15 cellular contexts compared by ENCODE assay signal in genomic region chr13:37306778-37307544, GRCh38.
DNase-seq lines count a peak whose midpoint lies in the region; TF ChIP-seq lines count a peak whose summit lies in the region.
"Had no signal": no experiment of that assay in that cellular context is flagged by ENCODE, and none has a peak within 500 bp of the region (broad histone marks: within the 10 kb centered on the region; RNA-seq: fewer than 3 reads in every experiment).

No MANE protein-coding gene starts in this region.

- peak overlapping the region; percentile 81 for H3K27ac Mint-ChIP-seq in HFFc6
- H3K27ac Mint-ChIP-seq: activated naive CD4-positive, alpha-beta T cell treated with anti-CD3 and anti-CD28 coated beads, Interleukin-2, amount 50 U/mL, for 24 hours; natural killer cell treated with Interleukin-12 subunit alpha and Interleukin-12 subunit beta and Interleukin-15 and Interleukin-18, amount 100 ng/mL, for 72 hours; stimulated activated effector memory CD8-positive, alpha-beta T cell treated with anti-CD3 and anti-CD28 coated beads, Interleukin-12 subunit alpha, Interleukin-12 subunit beta, amount 100 ng/mL, for 72 hours had no signal

- no peaks in the 10 kb centered on the region for H3K9me3 ChIP-seq in tibial nerve

- H3K4me3 ChIP-seq in ACC112 (ENCODE audit: low read depth, low read length) (no peak overlapping the region), fibroblast of villous mesenchyme (ENCODE audit: low read depth, low read length) (no peak overlapping the region), tibial nerve (no peak overlapping the region)
- H3K4me3 ChIP-seq: SK-N-MC had no signal

- H3K36me3 Mint-ChIP-seq in HFFc6 (ENCODE audit: low read depth): no peaks in the 10 kb centered on the region
- H3K36me3 Mint-ChIP-seq: activated naive CD4-positive, alpha-beta T cell treated with anti-CD3 and anti-CD28 coated beads, Interleukin-2, amount 50 U/mL, for 24 hours; natural killer cell treated with Interleukin-12 subunit alpha and Interleukin-12 subunit beta and Interleukin-15 and Interleukin-18, amount 100 ng/mL, for 72 hours; stimulated activated effector memory CD8-positive, alpha-beta T cell treated with anti-CD3 and anti-CD28 coated beads, Interleukin-12 subunit alpha, Interleukin-12 subunit beta, amount 100 ng/mL, for 72 hours had no signal

- H3K9me3 Mint-ChIP-seq in HFFc6: no peaks in the 10 kb centered on the region

- no peaks in the 10 kb centered on the region for H3K27me3 Mint-ChIP-seq in HFFc6 (ENCODE audit: insufficient read depth)
- H3K27me3 Mint-ChIP-seq: activated naive CD4-positive, alpha-beta T cell treated with anti-CD3 and anti-CD28 coated beads, Interleukin-2, amount 50 U/mL, for 24 hours; natural killer cell treated with Interleukin-12 subunit alpha and Interleukin-12 subunit beta and Interleukin-15 and Interleukin-18, amount 100 ng/mL, for 72 hours had no signal

- TF ChIP-seq CTCF in HFFc6 (IDR thresholded peaks at IDR 0.05) (no peak), fibroblast of villous mesenchyme (IDR thresholded peaks at IDR 0.05; ENCODE audit: insufficient read depth, low read depth, low read length) (no peak), tibial nerve (IDR thresholded peaks at IDR 0.05) (no peak)

- H2AFZ ChIP-seq in ACC112 (ENCODE audit: low read length, unreplicated experiment): peak overlapping the region; percentile 27

- H3K27me3 ChIP-seq in ACC112 (ENCODE audit: insufficient read depth, low read length) (no peaks in the 10 kb centered on the region), tibial nerve (no peaks in the 10 kb centered on the region)

- peaks cover 10% of the 10 kb centered on the region for H3K4me1 ChIP-seq in ACC112 (ENCODE audit: control insufficient read depth, insufficient read depth, low read length, unreplicated experiment)
- H3K4me1 ChIP-seq in tibial nerve: no peaks in the 10 kb centered on the region

- H3K79me2 ChIP-seq in ACC112 (ENCODE audit: control insufficient read depth, insufficient read depth, low read length, unreplicated experiment): no peaks in the 10 kb centered on the region

- H3K27ac ChIP-seq in ACC112 (ENCODE audit: low read depth, low read length) (peak overlapping the region; percentile 60), tibial nerve (no peak overlapping the region)
- H3K27ac ChIP-seq: SK-N-MC had no signal

- H3K36me3 ChIP-seq in ACC112 (ENCODE audit: insufficient read depth, low read length) (no peaks in the 10 kb centered on the region), tibial nerve (no peaks in the 10 kb centered on the region)

- WGBS in tibial nerve, 2 donors: 84 to 88% methylated on average over 4 of the region's 4 CpGs

- peak overlapping the region; percentile 9 for H3K4me3 Mint-ChIP-seq in HFFc6
- H3K4me3 Mint-ChIP-seq: activated naive CD4-positive, alpha-beta T cell treated with anti-CD3 and anti-CD28 coated beads, Interleukin-2, amount 50 U/mL, for 24 hours; natural killer cell treated with Interleukin-12 subunit alpha and Interleukin-12 subunit beta and Interleukin-15 and Interleukin-18, amount 100 ng/mL, for 72 hours; stimulated activated effector memory CD8-positive, alpha-beta T cell treated with anti-CD3 and anti-CD28 coated beads, Interleukin-12 subunit alpha, Interleukin-12 subunit beta, amount 100 ng/mL, for 72 hours had no signal

- TF ChIP-seq POLR2A in tibial nerve (IDR thresholded peaks at IDR 0.05): no peak

- peaks cover 41% of the 10 kb centered on the region for H3K4me1 Mint-ChIP-seq in HFFc6 (ENCODE audit: low read depth)
- H3K4me1 Mint-ChIP-seq: activated naive CD4-positive, alpha-beta T cell treated with anti-CD3 and anti-CD28 coated beads, Interleukin-2, amount 50 U/mL, for 24 hours; stimulated activated effector memory CD8-positive, alpha-beta T cell treated with anti-CD3 and anti-CD28 coated beads, Interleukin-12 subunit alpha, Interleukin-12 subunit beta, amount 100 ng/mL, for 72 hours had no signal

- DNase-seq in HFFc6: peak; percentile 94
- peak; percentile 89 for DNase-seq in amniotic epithelial cell (ENCODE audit: low read depth)
- peak; percentile 80 for DNase-seq in fibroblast of villous mesenchyme (ENCODE audit: low read depth)
- no peak for DNase-seq in tibial nerve (ENCODE audit: low spot score in 2 of 2)
- DNase-seq in COLO668 (lab: John Stamatoyannopoulos, UW; ENCODE audit: unreplicated experiment): no peak
- DNase-seq in NCI-H1436 (lab: John Stamatoyannopoulos, UW): no peak
- no peak for DNase-seq in activated CD4-positive, alpha-beta T cell treated with anti-CD3 and anti-CD28 coated beads, Interleukin-2, amount 50 U/mL, for 48 hours
- DNase-seq: activated CD4-positive, alpha-beta T cell treated with anti-CD3 and anti-CD28 coated beads for 48 hours; AML-193; H7 had no signal

- TF ChIP-seq EP300 in tibial nerve (IDR thresholded peaks at IDR 0.05): no peak

Comparison
In these comparisons a context has a peak if more than half of its experiments do, and no peak if none do; other contexts are left out.
1. DNase-seq: peak in HFFc6 (single experiment), amniotic epithelial cell (single experiment) and fibroblast of villous mesenchyme (single experiment); none in tibial nerve (0 of 2), COLO668 (single experiment), NCI-H1436 (single experiment) and activated CD4-positive, alpha-beta T cell treated with anti-CD3 and anti-CD28 coated beads, Interleukin-2, amount 50 U/mL, for 48 hours (0 of 2).